ENCODE assay signal across 2 cellular contexts in genomic region chr2:206266130-206267125, GRCh38.
TF ChIP-seq lines count a peak whose summit lies in the region.

No MANE protein-coding gene starts in this region.

TF ChIP-seq in HepG2, 621 proteins besides CTCF, POLR2A, EP300 and RAD21:
- TF ChIP-seq ZSCAN25 (CRISPR knock-in tag; IDR thresholded peaks at IDR 0.05): no peak

TF ChIP-seq in GM12878, 131 proteins besides CTCF, POLR2A, EP300 and RAD21:
- no peak for TF ChIP-seq SMAD1 (IDR thresholded peaks at IDR 0.05; ENCODE audit: low read depth, partially characterized antibody)
- no peak for TF ChIP-seq HDAC2 (IDR thresholded peaks at IDR 0.05)
- TF ChIP-seq ZNF217 (IDR thresholded peaks at IDR 0.05): no peak
- TF ChIP-seq, protein P1, sequence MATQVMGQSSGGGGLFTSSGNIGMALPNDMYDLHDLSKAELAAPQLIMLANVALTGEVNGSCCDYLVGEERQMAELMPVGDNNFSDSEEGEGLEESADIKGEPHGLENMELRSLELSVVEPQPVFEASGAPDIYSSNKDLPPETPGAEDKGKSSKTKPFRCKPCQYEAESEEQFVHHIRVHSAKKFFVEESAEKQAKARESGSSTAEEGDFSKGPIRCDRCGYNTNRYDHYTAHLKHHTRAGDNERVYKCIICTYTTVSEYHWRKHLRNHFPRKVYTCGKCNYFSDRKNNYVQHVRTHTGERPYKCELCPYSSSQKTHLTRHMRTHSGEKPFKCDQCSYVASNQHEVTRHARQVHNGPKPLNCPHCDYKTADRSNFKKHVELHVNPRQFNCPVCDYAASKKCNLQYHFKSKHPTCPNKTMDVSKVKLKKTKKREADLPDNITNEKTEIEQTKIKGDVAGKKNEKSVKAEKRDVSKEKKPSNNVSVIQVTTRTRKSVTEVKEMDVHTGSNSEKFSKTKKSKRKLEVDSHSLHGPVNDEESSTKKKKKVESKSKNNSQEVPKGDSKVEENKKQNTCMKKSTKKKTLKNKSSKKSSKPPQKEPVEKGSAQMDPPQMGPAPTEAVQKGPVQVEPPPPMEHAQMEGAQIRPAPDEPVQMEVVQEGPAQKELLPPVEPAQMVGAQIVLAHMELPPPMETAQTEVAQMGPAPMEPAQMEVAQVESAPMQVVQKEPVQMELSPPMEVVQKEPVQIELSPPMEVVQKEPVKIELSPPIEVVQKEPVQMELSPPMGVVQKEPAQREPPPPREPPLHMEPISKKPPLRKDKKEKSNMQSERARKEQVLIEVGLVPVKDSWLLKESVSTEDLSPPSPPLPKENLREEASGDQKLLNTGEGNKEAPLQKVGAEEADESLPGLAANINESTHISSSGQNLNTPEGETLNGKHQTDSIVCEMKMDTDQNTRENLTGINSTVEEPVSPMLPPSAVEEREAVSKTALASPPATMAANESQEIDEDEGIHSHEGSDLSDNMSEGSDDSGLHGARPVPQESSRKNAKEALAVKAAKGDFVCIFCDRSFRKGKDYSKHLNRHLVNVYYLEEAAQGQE (IDR thresholded peaks at IDR 0.05; ENCODE audit: low read depth, low read length): no peak
- TF ChIP-seq USF1 (IDR thresholded peaks at IDR 0.05; ENCODE audit: borderline replicate concordance, extremely low read length, insufficient read depth, low read depth, low read length): no peak
- no peak for TF ChIP-seq ZNF384 (IDR thresholded peaks at IDR 0.05; ENCODE audit: borderline replicate concordance, low read depth, low read length)
- no peak for TF ChIP-seq YY1 (IDR thresholded peaks at IDR 0.05; ENCODE audit: low read depth, low read length)
- TF ChIP-seq POU2F2 (IDR thresholded peaks at IDR 0.05; ENCODE audit: borderline replicate concordance, low read depth, low read length): no peak
- no peak for TF ChIP-seq ZNF592 (IDR thresholded peaks at IDR 0.05)
- no peak for TF ChIP-seq CBFB (IDR thresholded peaks at IDR 0.05; ENCODE audit: low read depth)
- no peak for TF ChIP-seq ZZZ3 (IDR thresholded peaks at IDR 0.05; ENCODE audit: control insufficient read depth, insufficient read length, low read depth)
- TF ChIP-seq BRCA1 (IDR thresholded peaks at IDR 0.05; ENCODE audit: low read depth, low read length): no peak
